ENCODE assay signal across 9 cellular contexts in genomic region chr1:38835230-38835827, GRCh38. TPM values are rescaled to one million over a fixed set of nuclear protein-coding genes. Genes with fewer than 3 reads are reported as not detected.
DNase-seq lines count a peak whose midpoint lies in the region; ATAC-seq and TF ChIP-seq lines count a peak whose summit lies in the region.
"Had no signal": no experiment of that assay in that cellular context is flagged by ENCODE, and none has a peak within 500 bp of the region (broad histone marks: within the 10 kb centered on the region; RNA-seq: fewer than 3 reads in every experiment).

No MANE protein-coding gene starts in this region.

- no peaks in the 10 kb centered on the region for H3K27me3 ChIP-seq in WERI-Rb-1 (ENCODE audit: insufficient read depth, low read depth, severe bottlenecking)

- TF ChIP-seq CTCF in WERI-Rb-1 (IDR thresholded peaks at IDR 0.05; ENCODE audit: low read depth, low read length): peak; percentile 75
- peak; percentile 77 for TF ChIP-seq CTCF in epithelial cell of proximal tubule (conservative IDR thresholded peaks at IDR 0.05; ENCODE audit: low read depth, low read length)

- peak; percentile 62 for ATAC-seq in HG03060 (IDR thresholded peaks at IDR 0.05; ENCODE audit: low read depth, unreplicated experiment)
- no peak for ATAC-seq in GM21360 (IDR thresholded peaks at IDR 0.05; ENCODE audit: unreplicated experiment)
- ATAC-seq in GM18517 (IDR thresholded peaks at IDR 0.05; ENCODE audit: unreplicated experiment): no peak

- H3K36me3 ChIP-seq in WERI-Rb-1: peaks cover 12% of the 10 kb centered on the region

- DNase-seq in EH (ENCODE audit: low read depth): peak; percentile 80
- peak; percentile 82 for DNase-seq in NCI-H345 (lab: John Stamatoyannopoulos, UW)
- DNase-seq in WERI-Rb-1: peak; percentile 41
- DNase-seq in epithelial cell of proximal tubule (ENCODE audit: low read depth): peak; percentile 58
- peak; percentile 83 for DNase-seq in myocyte (ENCODE audit: low read depth)

- no peaks in the 10 kb centered on the region for H3K9me3 ChIP-seq in WERI-Rb-1 (ENCODE audit: severe bottlenecking)

- no peak overlapping the region for H3K27ac ChIP-seq in WERI-Rb-1

- H3K4me3 ChIP-seq in WERI-Rb-1 (ENCODE audit: low read depth, low read length): no peak overlapping the region
- H3K4me3 ChIP-seq in epithelial cell of proximal tubule (ENCODE audit: low read depth, low read length): no peak overlapping the region

RNA-seq across cellular contexts. Expression of gene RRAGC, which starts 24.2 kb away (rescaled TPM):
- total RNA-seq in epithelial cell of proximal tubule (3.3 and 4.3 TPM in 2 replicates), myocyte (15.0 and 22.3 TPM in 2 replicates)
- 38.9 TPM for polyA plus RNA-seq in myocyte (2012)

RNA-seq across cellular contexts. Expression of gene MYCBP, which starts 37.8 kb away (rescaled TPM):
- total RNA-seq in epithelial cell of proximal tubule (25.5 and 27.5 TPM in 2 replicates), myocyte (23.8 and 32.9 TPM in 2 replicates)
- polyA plus RNA-seq in myocyte (2012): 12.1 TPM

RNA-seq across cellular contexts. Expression of gene GJA9, which starts 46.1 kb away (rescaled TPM):
- total RNA-seq in epithelial cell of proximal tubule (not detected in 2 replicates), myocyte (not detected in 2 replicates)
- polyA plus RNA-seq in myocyte (2012): 0.32 TPM
- total RNA-seq: subcutaneous adipose tissue had no signal
